Comparison of ENCODE assay signal across 8 cellular contexts in the genomic region with DNA sequence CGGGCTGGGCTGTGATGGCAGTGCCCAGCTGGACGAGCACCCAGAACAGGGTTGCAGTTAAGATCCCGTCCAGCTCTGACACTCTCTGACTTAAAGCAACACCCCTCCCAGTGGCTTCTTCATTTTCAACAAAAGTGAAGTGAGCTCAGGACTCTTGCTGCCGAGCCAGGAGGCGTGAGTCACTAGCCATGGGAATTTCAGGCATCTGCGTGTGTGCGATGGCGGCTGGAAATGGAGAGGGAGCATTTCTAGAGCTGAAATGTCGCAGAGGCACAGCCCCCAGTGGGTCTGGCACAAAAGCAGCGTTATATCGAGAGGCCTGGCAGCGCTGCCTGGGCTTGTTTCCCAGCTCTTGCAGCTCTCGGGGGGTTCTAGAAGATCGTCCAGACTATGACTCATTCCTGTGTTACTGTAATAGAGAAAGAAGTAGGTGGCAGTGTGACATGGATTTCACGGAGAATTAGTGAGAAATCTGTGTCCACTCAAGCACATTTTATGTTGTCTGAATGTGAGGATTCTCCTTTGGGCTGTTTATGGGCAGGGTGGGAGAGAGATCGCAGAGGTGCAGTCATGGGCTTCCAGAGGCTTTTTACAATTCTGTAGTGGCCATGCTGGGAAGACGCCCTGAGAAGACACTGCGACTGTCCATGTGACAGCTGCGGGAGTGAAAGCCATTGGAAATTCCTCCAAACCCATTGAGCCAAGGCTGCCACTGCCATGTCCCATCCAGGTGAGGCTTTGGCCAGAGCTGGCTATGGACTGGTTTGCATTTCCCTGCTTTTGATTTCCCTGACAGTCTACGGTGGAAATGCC.
DNase-seq lines count a peak whose midpoint lies in the region; ATAC-seq, FAIRE-seq and TF ChIP-seq lines count a peak whose summit lies in the region.

No MANE protein-coding gene starts in this region.

- H3K79me2 ChIP-seq in HepG2 (ENCODE audit: insufficient read depth, low read length): no peaks in the 10 kb centered on the region

- no peak overlapping the region for H3K9ac ChIP-seq in HepG2 (ENCODE audit: insufficient read depth, low read depth, low read length)

- TF ChIP-seq POLR2A in HepG2 (IDR thresholded peaks at IDR 0.05; ENCODE audit: insufficient read depth in 1 of 2, low read depth in 2 of 2, low read length in 2 of 2) (no peak), GM18505 (IDR thresholded peaks at IDR 0.05; ENCODE audit: borderline replicate concordance, extremely low read depth, insufficient read depth, insufficient read length) (no peak)

- FAIRE-seq in HepG2 (lab: Jason Lieb, UNC): no peak

- no peak overlapping the region for H3K4me3 ChIP-seq in HepG2 (replicated peaks in 1 of 3; ENCODE audit: insufficient read depth in 1 of 3, low read depth in 2 of 3, low read length in 3 of 3)
- H3K4me3 ChIP-seq in thoracic aorta: peak overlapping the region; percentile 49

- no peak for TF ChIP-seq RAD21 in HepG2 (CRISPR knock-in tag; IDR thresholded peaks at IDR 0.05)

- intact Hi-C loops in HepG2 (cut with micrococcal nuclease; ENCODE audit: unreplicated experiment): no loop called here

- no peaks in the 10 kb centered on the region for H3K9me3 ChIP-seq in HepG2 (ENCODE audit: low read length)
- H3K9me3 ChIP-seq in thoracic aorta: no peaks in the 10 kb centered on the region

- ATAC-seq in HepG2 (peak; percentile 31; the same call in 2 of the 3 replicates), thoracic aorta (ENCODE audit: insufficient number of reproducible peaks, low FRiP score, low read depth) (peak; percentile 31), HG02840 (IDR thresholded peaks at IDR 0.05; ENCODE audit: low FRiP score, unreplicated experiment) (no peak), GM21526 (IDR thresholded peaks at IDR 0.05; ENCODE audit: low FRiP score, unreplicated experiment) (no peak), GM18505 (IDR thresholded peaks at IDR 0.05; ENCODE audit: unreplicated experiment) (no peak)

- TF ChIP-seq CTCF in HepG2 (CRISPR knock-in tag; IDR thresholded peaks at IDR 0.05): no peak
- no peak for TF ChIP-seq CTCF in thoracic aorta (IDR thresholded peaks at IDR 0.05)

- POLR2A ChIA-PET in HepG2 (lab: Yijun Ruan, JAX): no interaction called here

- no peaks in the 10 kb centered on the region for H4K20me1 ChIP-seq in HepG2 (ENCODE audit: insufficient read depth, low read length)

- 22% methylated on average over 20 of the region's 20 CpGs for WGBS in HepG2 (ENCODE audit: low lambda C conversion rate)

- no peaks in the 10 kb centered on the region for H3K36me3 ChIP-seq in HepG2 (replicated peaks in 1 of 2; ENCODE audit: control insufficient read depth in 1 of 2, insufficient read depth in 2 of 2, low read length in 2 of 2)
- H3K36me3 ChIP-seq in thoracic aorta: no peaks in the 10 kb centered on the region

- no peak overlapping the region for H3K27ac ChIP-seq in HepG2 (ENCODE audit: extremely low read length, insufficient read depth, low read length)
- peak overlapping the region; percentile 52 to 62 for H3K27ac ChIP-seq in thoracic aorta

- H3K4me2 ChIP-seq in HepG2 (ENCODE audit: low read depth, low read length): no peak overlapping the region

- TF ChIP-seq EP300 in HepG2 (IDR thresholded peaks at IDR 0.05; ENCODE audit: low read depth in 2 of 2, low read length in 2 of 2) (no peak), HepG2 (CRISPR knock-in tag; IDR thresholded peaks at IDR 0.05; ENCODE audit: borderline replicate concordance) (no peak)

- H3K4me1 ChIP-seq in HepG2 (ENCODE audit: insufficient read depth, low read length): no peaks in the 10 kb centered on the region
- peaks cover 5 to 20% of the 10 kb centered on the region in 2 donors for H3K4me1 ChIP-seq in thoracic aorta (ENCODE audit: control insufficient read depth in 1 of 2, low read depth in 2 of 2)

- in situ Hi-C loops in HepG2 (cut with HindIII; ENCODE audit: extremely low pct_ligation_motif_present, low pct_unique_long_range_greater_than_20kb): no loop called here

- peak; percentile 60 for DNase-seq in LoVo (ENCODE audit: low spot score)
- peak; percentile 73 for DNase-seq in cerebellum (ENCODE audit: low spot score)
- no peak for DNase-seq in HepG2 (ENCODE audit: low spot score)
- DNase-seq in thoracic aorta (ENCODE audit: low spot score): peak; percentile 56
- DNase-seq in NCI-H2029 treated with DMSO at 0.1 percent for 48 hours (lab: John Stamatoyannopoulos, UW): no peak

- CTCF ChIA-PET in HepG2 (lab: Yijun Ruan, JAX; ENCODE audit: low intra/inter-chr PET ratio, low total read pairs): no interaction called here

- H3K27me3 ChIP-seq in HepG2 (ENCODE audit: control insufficient read depth in 1 of 2, insufficient read depth in 2 of 2, low read length in 2 of 2) (peaks cover 0 to 48% of the 10 kb centered on the region in 2 experiments; a peak in 4 of 5 replicates), thoracic aorta (replicated peaks; ENCODE audit: insufficient read depth) (no peaks in the 10 kb centered on the region)

- no TSS peak for BruUV-seq in HepG2 (replicated peaks; lab: Mats Ljungman, UMichigan)

- H2AFZ ChIP-seq in HepG2 (ENCODE audit: low read length): no peak overlapping the region

TF ChIP-seq in HepG2, 621 proteins besides CTCF, POLR2A, EP300 and RAD21:
- TF ChIP-seq AKNA (CRISPR knock-in tag; IDR thresholded peaks at IDR 0.05; ENCODE audit: borderline replicate concordance) (no peak), XRCC5 (optimal IDR thresholded peaks at IDR 0.05; ENCODE audit: low read length) (peak; percentile 28), FOSL2 (CRISPR knock-in tag; IDR thresholded peaks at IDR 0.05) (peak; percentile 78)

Comparison
In these comparisons a context has a peak if more than half of its experiments do, and no peak if none do; other contexts are left out.
1. DNase-seq: peak in LoVo (single experiment), cerebellum (single experiment) and thoracic aorta (single experiment); none in HepG2 (single experiment) and NCI-H2029 treated with DMSO at 0.1 percent for 48 hours (single experiment).
2. ATAC-seq: peak in HepG2 (single experiment) and thoracic aorta (single experiment); none in HG02840 (single experiment), GM21526 (single experiment) and GM18505 (single experiment).